Comparison of ENCODE assay signal across 8 cellular contexts in the genomic region with DNA sequence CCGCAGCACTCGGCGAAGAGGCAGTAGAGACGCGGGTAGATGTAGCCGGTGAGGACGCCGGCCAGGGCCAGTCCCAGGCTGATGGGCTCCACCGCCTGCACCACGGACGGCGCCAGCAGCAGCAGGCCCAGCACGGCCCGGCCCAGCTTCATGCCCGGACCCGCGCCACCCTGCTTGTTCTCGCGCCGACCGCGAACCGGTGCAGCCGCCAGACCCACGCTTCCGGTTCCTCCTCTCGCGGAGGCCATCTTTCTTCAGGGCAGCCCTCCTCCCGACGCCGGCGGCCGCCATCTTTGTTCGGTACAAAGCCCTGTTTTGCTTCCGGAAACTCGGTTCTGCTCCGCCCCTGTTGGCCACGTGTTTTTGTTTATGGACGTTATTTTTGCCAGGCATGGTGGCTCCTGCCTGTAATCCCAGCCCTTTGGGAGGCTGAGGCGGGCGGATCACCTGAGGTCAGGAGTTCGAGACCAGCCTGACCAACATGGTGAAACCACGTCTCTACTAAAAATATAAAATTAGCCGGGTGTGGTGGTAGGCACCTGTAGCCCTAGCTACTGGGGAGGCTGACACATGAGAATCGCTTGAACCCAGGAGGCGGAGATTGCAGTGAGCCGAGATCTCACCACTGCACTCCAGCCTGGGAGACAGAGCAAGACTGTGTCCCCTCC. TPM values are rescaled to one million over a fixed set of nuclear protein-coding genes. Genes with fewer than 3 reads are reported as not detected.
DNase-seq lines count a peak whose midpoint lies in the region; FAIRE-seq and TF ChIP-seq lines count a peak whose summit lies in the region.

TSS of gene TOR1A (minus strand) at position 203 of the 668 bp plus-strand sequence. CDS start at position 152, 51 bp downstream.

- no peak for TF ChIP-seq CTCF in HEK293 (tag by site-specific recombination; IDR thresholded peaks at IDR 0.05)

- H3K27ac ChIP-seq in HEK293 (ENCODE audit: extremely low read depth, low read depth, low read length), result peak within 1 kb of the TSS; percentile 88

- POLR2A ChIA-PET in HEK293 (lab: Yijun Ruan, JAX), result interaction anchor here (0.6 to 6.5 kb wide), 6 partner anchors 10 to 1010 kb away, joined by 3 to 36 read pairs (median 8); partner anchors contain the start of genes C9orf78, EXOSC2 and USP20

- no peaks in the 10 kb centered on the region for H3K4me1 ChIP-seq in HEK293 (ENCODE audit: control insufficient read depth, insufficient read depth, low read length)

- H3K4me1 Mint-ChIP-seq in activated naive CD4-positive, alpha-beta T cell treated with anti-CD3 and anti-CD28 coated beads, Interleukin-2, amount 10 ng/mL, durations not matched to agents 7 days and 5 days, result peaks cover 19% of the 10 kb centered on the region

- peak within 1 kb of the TSS; percentile 79 for H3K4me3 Mint-ChIP-seq in activated naive CD4-positive, alpha-beta T cell treated with anti-CD3 and anti-CD28 coated beads, Interleukin-2, amount 10 ng/mL, durations not matched to agents 7 days and 5 days

- H3K4me3 ChIP-seq in HEK293 (ENCODE audit: low read depth, low read length), result peak within 1 kb of the TSS; percentile 98

- H3K27ac Mint-ChIP-seq in activated naive CD4-positive, alpha-beta T cell treated with anti-CD3 and anti-CD28 coated beads, Interleukin-2, amount 10 ng/mL, durations not matched to agents 7 days and 5 days, result peak within 1 kb of the TSS; percentile 87

- H3K9me3 Mint-ChIP-seq in activated naive CD4-positive, alpha-beta T cell treated with anti-CD3 and anti-CD28 coated beads, Interleukin-2, amount 10 ng/mL, durations not matched to agents 7 days and 5 days, result no peaks in the 10 kb centered on the region

- H3K36me3 ChIP-seq in HEK293 (ENCODE audit: control insufficient read depth in 2 of 2, insufficient read depth in 1 of 2, low read length in 2 of 2), result peaks cover 37 to 48% of the 10 kb centered on the region in 2 experiments; a peak in 2 of 3 replicates

- FAIRE-seq in G401.6 (lab: Jason Lieb, UNC), result peak; percentile 91

- no peaks in the 10 kb centered on the region for H3K9me3 ChIP-seq in HEK293 (ENCODE audit: control insufficient read depth, insufficient read depth, low read depth, low read length)

- DNase-seq in NAMALWA (ENCODE audit: low spot score) (peak; percentile 96), SK-N-DZ (ENCODE audit: low spot score) (peak; percentile 96), germinal center (ENCODE audit: low spot score) (peak; percentile 91), non-pigmented ciliary epithelial cell (ENCODE audit: low read depth) (peak; percentile 57), superior temporal gyrus (ENCODE audit: extremely low spot score) (peak; percentile 93)
- peak; percentile 96 for DNase-seq in activated naive CD4-positive, alpha-beta T cell treated with anti-CD3 and anti-CD28 coated beads, Interleukin-2, amount 10 ng/mL, durations not matched to agents 7 days and 5 days

- H3K36me3 Mint-ChIP-seq in activated naive CD4-positive, alpha-beta T cell treated with anti-CD3 and anti-CD28 coated beads, Interleukin-2, amount 10 ng/mL, durations not matched to agents 7 days and 5 days, result peaks cover 26% of the 10 kb centered on the region

- H3K27me3 Mint-ChIP-seq in activated naive CD4-positive, alpha-beta T cell treated with anti-CD3 and anti-CD28 coated beads, Interleukin-2, amount 10 ng/mL, durations not matched to agents 7 days and 5 days, result no peaks in the 10 kb centered on the region

- CTCF ChIA-PET in HEK293 (lab: Yijun Ruan, JAX), result no interaction called here
- CTCF ChIA-PET in activated naive CD4-positive, alpha-beta T cell treated with anti-CD3 and anti-CD28 coated beads, Interleukin-2, amount 10 ng/mL, durations not matched to agents 7 days and 5 days (lab: Charles Lee), result no interaction called here

TF ChIP-seq in HEK293, 187 proteins besides CTCF, POLR2A, EP300 and RAD21 (continues in another document):
- TF ChIP-seq REPIN1 (tag by site-specific recombination; IDR thresholded peaks at IDR 0.05; ENCODE audit: low read depth), result peak; percentile 95
- no peak for TF ChIP-seq ZNF280C (tag by site-specific recombination; IDR thresholded peaks at IDR 0.05)
- peak; percentile 29; the same call in 1 of the 2 replicates for TF ChIP-seq MYNN (tag by site-specific recombination; IDR thresholded peaks at IDR 0.05; ENCODE audit: borderline replicate concordance)
- peak; percentile 97 for TF ChIP-seq ZBTB11 (tag by site-specific recombination; conservative IDR thresholded peaks at IDR 0.05; ENCODE audit: low read depth)
- TF ChIP-seq ZNF416 (tag by site-specific recombination; IDR thresholded peaks at IDR 0.05), result no peak
- TF ChIP-seq, protein P1, sequence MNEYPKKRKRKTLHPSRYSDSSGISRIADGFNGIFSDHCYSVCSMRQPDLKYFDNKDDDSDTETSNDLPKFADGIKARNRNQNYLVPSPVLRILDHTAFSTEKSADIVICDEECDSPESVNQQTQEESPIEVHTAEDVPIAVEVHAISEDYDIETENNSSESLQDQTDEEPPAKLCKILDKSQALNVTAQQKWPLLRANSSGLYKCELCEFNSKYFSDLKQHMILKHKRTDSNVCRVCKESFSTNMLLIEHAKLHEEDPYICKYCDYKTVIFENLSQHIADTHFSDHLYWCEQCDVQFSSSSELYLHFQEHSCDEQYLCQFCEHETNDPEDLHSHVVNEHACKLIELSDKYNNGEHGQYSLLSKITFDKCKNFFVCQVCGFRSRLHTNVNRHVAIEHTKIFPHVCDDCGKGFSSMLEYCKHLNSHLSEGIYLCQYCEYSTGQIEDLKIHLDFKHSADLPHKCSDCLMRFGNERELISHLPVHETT (tag by site-specific recombination; IDR thresholded peaks at IDR 0.05), result peak; percentile 84
- TF ChIP-seq MZF1 (tag by site-specific recombination; IDR thresholded peaks at IDR 0.05; ENCODE audit: borderline replicate concordance), result no peak
- TF ChIP-seq ZNF2 (tag by site-specific recombination; IDR thresholded peaks at IDR 0.05), result 0 out of 2 replicates have a peak, but pooled peaks have one; percentile 49
- no peak for TF ChIP-seq ZNF302 (tag by site-specific recombination; IDR thresholded peaks at IDR 0.05; ENCODE audit: low read depth)
- no peak for TF ChIP-seq SALL2 (tag by site-specific recombination; IDR thresholded peaks at IDR 0.05; ENCODE audit: borderline replicate concordance)
- no peak for TF ChIP-seq ZNF138 (tag by site-specific recombination; IDR thresholded peaks at IDR 0.05; ENCODE audit: borderline replicate concordance)

RNA-seq across cellular contexts. Expression of gene TOR1A, which starts in this region (rescaled TPM):
- 39.8 and 49.7 TPM in 2 replicates for polyA plus RNA-seq in SK-N-DZ (2014; cell fraction: cytosol; rRNA removed)
- polyA plus RNA-seq in SK-N-DZ (2014; cell fraction: nucleus; rRNA removed), result 32.0 and 32.9 TPM in 2 replicates

Comparison
In these comparisons a context has a peak if more than half of its experiments do, and no peak if none do; other contexts are left out.
1. Peak in every context shown above with its lines: DNase-seq, H3K4me3 ChIP-seq and H3K27ac ChIP-seq.